In genomic region chr14:75832621-75833297, GRCh38 we compare ENCODE assay signal across 12 cellular contexts.
DNase-seq lines count a peak whose midpoint lies in the region; ATAC-seq and TF ChIP-seq lines count a peak whose summit lies in the region.
"Had no signal": no experiment of that assay in that cellular context is flagged by ENCODE, and none has a peak within 500 bp of the region (broad histone marks: within the 10 kb centered on the region; RNA-seq: fewer than 3 reads in every experiment).

No MANE protein-coding gene starts in this region.

- peak overlapping the region; percentile 96 for H3K27ac Mint-ChIP-seq in MCF 10A (ENCODE audit: low read depth, unreplicated experiment)
- H3K27ac Mint-ChIP-seq: activated naive CD4-positive, alpha-beta T cell treated with anti-CD3 and anti-CD28 coated beads, Interleukin-2, amount 50 U/mL, for 24 hours; stimulated activated naive CD8-positive, alpha-beta T cell treated with anti-CD3 and anti-CD28 coated beads, Interleukin-15, Interleukin-2, amounts not matched to agents 100 ng/mL and 50 ng/mL, for 24 hours had no signal

- intact Hi-C loops in MCF 10A (cut with micrococcal nuclease): loop anchor here (2.0 kb wide), 1 partner anchor 28 kb away; no protein-coding TSS in a partner anchor
- intact Hi-C loops in mammary epithelial cell (cut with micrococcal nuclease): no loop called here
- intact Hi-C loops in right cardiac atrium (cut with DNase I): no loop called here

- no TSS peak for BruUV-seq in MCF 10A (replicated peaks; lab: Mats Ljungman, UMichigan)
- no TSS peak for BruUV-seq in mammary epithelial cell (replicated peaks; lab: Mats Ljungman, UMichigan)

- ATAC-seq in right cardiac atrium (peak; percentile 40 to 48), GM21528 (IDR thresholded peaks at IDR 0.05; ENCODE audit: low FRiP score, unreplicated experiment) (no peak), GM19455 (IDR thresholded peaks at IDR 0.05; ENCODE audit: unreplicated experiment) (no peak), GM21526 (IDR thresholded peaks at IDR 0.05; ENCODE audit: low FRiP score, unreplicated experiment) (no peak)

- peaks cover 28% of the 10 kb centered on the region for H3K4me1 Mint-ChIP-seq in MCF 10A (ENCODE audit: insufficient read depth, unreplicated experiment)

- no peak for TF ChIP-seq CTCF in MCF 10A (IDR thresholded peaks at IDR 0.05; ENCODE audit: unreplicated experiment)
- TF ChIP-seq CTCF in mammary epithelial cell (conservative IDR thresholded peaks at IDR 0.05 in 1 of 2, IDR thresholded peaks at IDR 0.05 in 1 of 2; ENCODE audit: extremely low read depth in 1 of 2, insufficient read depth in 1 of 2, low read depth in 1 of 2, low read length in 2 of 2): no peak

- H3K27me3 Mint-ChIP-seq in MCF 10A (ENCODE audit: insufficient read depth, unreplicated experiment): no peaks in the 10 kb centered on the region
- H3K27me3 Mint-ChIP-seq: activated naive CD4-positive, alpha-beta T cell treated with anti-CD3 and anti-CD28 coated beads, Interleukin-2, amount 50 U/mL, for 24 hours; stimulated activated naive CD8-positive, alpha-beta T cell treated with anti-CD3 and anti-CD28 coated beads, Interleukin-15, Interleukin-2, amounts not matched to agents 100 ng/mL and 50 ng/mL, for 24 hours had no signal

- CTCF ChIA-PET in MCF 10A (lab: Yijun Ruan, JAX) (interaction anchor here (0.6 to 3.0 kb wide), 2 partner anchors 22 to 124 kb away, joined by 3 to 11 read pairs; no protein-coding TSS in a partner anchor), mammary epithelial cell (lab: Charles Lee; ENCODE audit: low non-redundant PET) (no interaction called here)

- WGBS in mammary epithelial cell (ENCODE audit: low coverage, missing lambda C conversion rate): 98% methylated on average over 10 of the region's 10 CpGs
- WGBS in right cardiac atrium: 40% methylated on average over 10 of the region's 10 CpGs

- no peaks in the 10 kb centered on the region for H3K79me2 ChIP-seq in mammary epithelial cell (ENCODE audit: insufficient read depth, low read length)

- H3K4me2 ChIP-seq in mammary epithelial cell (ENCODE audit: insufficient read depth, low read depth, low read length): no peak overlapping the region

- H3K27me3 ChIP-seq in mammary epithelial cell (ENCODE audit: insufficient read depth, low read length) (no peaks in the 10 kb centered on the region), right cardiac atrium (ENCODE audit: control insufficient read depth, insufficient read depth) (no peaks in the 10 kb centered on the region)
- H3K27me3 ChIP-seq: right lobe of liver had no signal

- H3K4me3 ChIP-seq in mammary epithelial cell (replicated peaks in 1 of 3; ENCODE audit: insufficient read depth in 1 of 3, low read depth in 2 of 3, low read length in 3 of 3): no peak overlapping the region
- no peak overlapping the region for H3K4me3 ChIP-seq in right cardiac atrium (ENCODE audit: low read length)
- H3K4me3 ChIP-seq: right lobe of liver had no signal

- no peak overlapping the region for H3K9ac ChIP-seq in mammary epithelial cell (ENCODE audit: insufficient read depth, low read length)

- no peak overlapping the region for H2AFZ ChIP-seq in mammary epithelial cell (ENCODE audit: low read depth, low read length)

- POLR2A ChIA-PET in MCF 10A (lab: Yijun Ruan, JAX): interaction anchor here (0.7 kb wide), 1 partner anchor 35 kb away, joined by 3 read pairs; no protein-coding TSS in a partner anchor

- no peak overlapping the region for H3K4me3 Mint-ChIP-seq in MCF 10A (ENCODE audit: unreplicated experiment)
- H3K4me3 Mint-ChIP-seq: stimulated activated naive CD8-positive, alpha-beta T cell treated with anti-CD3 and anti-CD28 coated beads, Interleukin-15, Interleukin-2, amounts not matched to agents 100 ng/mL and 50 ng/mL, for 24 hours had no signal

- H3K27ac ChIP-seq in mammary epithelial cell (ENCODE audit: insufficient read depth, low read depth, low read length) (no peak overlapping the region), right cardiac atrium (ENCODE audit: low read length) (peak overlapping the region; percentile 42)
- H3K27ac ChIP-seq: right lobe of liver had no signal

- no peaks in the 10 kb centered on the region for H4K20me1 ChIP-seq in mammary epithelial cell (ENCODE audit: insufficient read depth, low read length)

- in situ Hi-C loops in mammary epithelial cell (cut with MboI; ENCODE audit: low sequenced_read_pairs in 2 of 2): no loop called here

- DNase-seq in MCF 10A (ENCODE audit: unreplicated experiment) (no peak), mammary epithelial cell (no peak), amniotic epithelial cell (ENCODE audit: low read depth) (peak; percentile 75), right cardiac atrium (no peak), NCI-H345 (lab: John Stamatoyannopoulos, UW) (no peak)
- DNase-seq: T-helper 9 cell had no signal

- H3K9me3 ChIP-seq in mammary epithelial cell (replicated peaks; ENCODE audit: insufficient read depth, low read length) (no peaks in the 10 kb centered on the region), right cardiac atrium (ENCODE audit: control insufficient read depth, low read length) (no peaks in the 10 kb centered on the region)
- H3K9me3 ChIP-seq: right lobe of liver had no signal

- dilution Hi-C loops in mammary epithelial cell (cut with HindIII; ENCODE audit: low sequenced_read_pairs): no loop called here

- H3K36me3 ChIP-seq in mammary epithelial cell (ENCODE audit: insufficient read depth, low read length): peaks cover 3% of the 10 kb centered on the region
- H3K36me3 ChIP-seq: right lobe of liver had no signal

- peaks cover 7% of the 10 kb centered on the region for H3K36me3 Mint-ChIP-seq in MCF 10A (ENCODE audit: insufficient read depth, unreplicated experiment)

- H3K9me3 Mint-ChIP-seq in MCF 10A (ENCODE audit: unreplicated experiment): no peaks in the 10 kb centered on the region
- H3K9me3 Mint-ChIP-seq: activated naive CD4-positive, alpha-beta T cell treated with anti-CD3 and anti-CD28 coated beads, Interleukin-2, amount 50 U/mL, for 24 hours; stimulated activated naive CD8-positive, alpha-beta T cell treated with anti-CD3 and anti-CD28 coated beads, Interleukin-15, Interleukin-2, amounts not matched to agents 100 ng/mL and 50 ng/mL, for 24 hours had no signal

- H3K4me1 ChIP-seq in mammary epithelial cell (ENCODE audit: insufficient read depth, low read length) (peaks cover 16% of the 10 kb centered on the region), right cardiac atrium (ENCODE audit: control insufficient read depth, insufficient read depth, low read length) (peaks cover 4% of the 10 kb centered on the region)

Comparison
In these comparisons a context has a peak if more than half of its experiments do, and no peak if none do; other contexts are left out.
1. ATAC-seq: peak in right cardiac atrium (2 of 2); none in GM21528 (single experiment), GM19455 (single experiment) and GM21526 (single experiment).